Comparison of ENCODE assay signal across 1 cellular context in the genomic region with DNA sequence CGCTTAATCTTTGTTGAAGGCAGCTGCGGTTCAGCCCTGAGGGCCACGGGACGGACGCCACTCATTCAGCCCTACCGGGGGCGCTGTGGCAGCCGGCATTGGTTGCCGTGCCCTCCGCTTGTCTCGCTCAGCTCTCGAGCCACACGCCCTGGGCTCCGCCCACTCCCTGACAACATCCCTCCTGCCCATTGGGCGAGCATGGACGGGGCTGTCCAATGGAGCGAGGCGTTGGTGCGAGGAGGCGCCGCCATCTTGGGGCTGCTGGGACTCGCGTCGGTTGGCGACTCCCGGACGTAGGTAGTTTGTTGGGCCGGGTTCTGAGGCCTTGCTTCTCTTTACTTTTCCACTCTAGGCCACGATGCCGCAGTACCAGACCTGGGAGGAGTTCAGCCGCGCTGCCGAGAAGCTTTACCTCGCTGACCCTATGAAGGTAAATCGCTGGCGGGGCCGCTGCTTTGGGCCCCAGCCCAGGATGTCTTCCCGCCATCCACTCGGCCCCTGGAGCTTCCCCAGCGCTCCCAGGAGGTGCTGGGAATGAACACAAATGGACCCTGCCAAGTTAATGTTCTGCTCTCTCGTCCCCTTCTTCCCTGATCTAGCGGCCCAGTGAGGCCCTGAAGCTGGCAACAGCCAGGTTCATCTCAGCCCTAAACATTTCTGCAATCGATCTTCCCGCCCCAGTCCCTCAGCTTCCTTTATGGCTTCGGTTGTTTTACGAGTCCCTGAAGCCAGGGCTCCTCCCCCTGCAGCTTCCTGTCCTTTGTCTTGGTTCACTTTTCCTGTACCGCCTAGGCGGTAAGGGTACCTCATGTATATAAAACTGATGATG.
A peak's percentile ranks its signal among the peaks of the same experiment; 100 is the strongest.
TF ChIP-seq lines count a peak whose summit lies in the region.

Gene SRP9, plus strand, starts transcription at position 244 of the 829 bp plus-strand sequence. Its CDS starts 115 bp downstream, at position 359.

TF ChIP-seq in HepG2, 621 proteins besides CTCF, POLR2A, EP300 and RAD21 (continued from another document and continues in another):
- TF ChIP-seq NFKB2 (CRISPR knock-in tag; IDR thresholded peaks at IDR 0.05; ENCODE audit: borderline replicate concordance) (peak; percentile 35; the same call in 1 of the 2 replicates), ZNF468 (CRISPR knock-in tag; IDR thresholded peaks at IDR 0.05) (no peak), ZNF614 (CRISPR knock-in tag; IDR thresholded peaks at IDR 0.05; ENCODE audit: borderline replicate concordance) (no peak; the same call in 1 of the 2 replicates), HDAC2 (CRISPR knock-in tag; IDR thresholded peaks at IDR 0.05) (peak; percentile 42; the same call in 1 of the 2 replicates), HOXA9 (CRISPR knock-in tag; IDR thresholded peaks at IDR 0.05; ENCODE audit: borderline replicate concordance) (no peak), MLX (CRISPR knock-in tag; IDR thresholded peaks at IDR 0.05) (no peak), PPARG (CRISPR knock-in tag; conservative IDR thresholded peaks at IDR 0.05) (no peak), ZNF674 (CRISPR knock-in tag; IDR thresholded peaks at IDR 0.05; ENCODE audit: low read depth) (peak; percentile 61; the same call in 1 of the 2 replicates), JUNB (CRISPR knock-in tag; IDR thresholded peaks at IDR 0.05; ENCODE audit: borderline replicate concordance) (no peak), KLF13 (CRISPR knock-in tag; IDR thresholded peaks at IDR 0.05) (no peak), ZNF792 (CRISPR knock-in tag; IDR thresholded peaks at IDR 0.05) (peak; percentile 79; the same call in 1 of the 2 replicates), ZNF282 (IDR thresholded peaks at IDR 0.05; ENCODE audit: partially characterized antibody) (no peak), KIAA2018 (CRISPR knock-in tag; IDR thresholded peaks at IDR 0.05; ENCODE audit: borderline replicate concordance) (no peak), FOXO1 (CRISPR knock-in tag; IDR thresholded peaks at IDR 0.05) (peak; percentile 58; the same call in 1 of the 2 replicates), ZNF12 (CRISPR knock-in tag; IDR thresholded peaks at IDR 0.05) (peak; percentile 21; the same call in 1 of the 2 replicates), SATB2 (CRISPR knock-in tag; IDR thresholded peaks at IDR 0.05) (no peak), GATA4 (IDR thresholded peaks at IDR 0.05; ENCODE audit: borderline replicate concordance, low read depth) (no peak), SALL2 (CRISPR knock-in tag; IDR thresholded peaks at IDR 0.05) (no peak), ZKSCAN1 (IDR thresholded peaks at IDR 0.05; ENCODE audit: low read length) (no peak), SALL1 (CRISPR knock-in tag; IDR thresholded peaks at IDR 0.05) (peak; percentile 55; the same call in 1 of the 2 replicates), CREB3 (CRISPR knock-in tag; IDR thresholded peaks at IDR 0.05) (no peak), ZNF230 (CRISPR knock-in tag; IDR thresholded peaks at IDR 0.05) (peak; percentile 85; the same call in 1 of the 2 replicates), NCOA2 (CRISPR knock-in tag; IDR thresholded peaks at IDR 0.05) (peak; percentile 52; the same call in 1 of the 2 replicates), ARNT2 (CRISPR knock-in tag; IDR thresholded peaks at IDR 0.05; ENCODE audit: low read depth) (no peak; the same call in 1 of the 2 replicates), ZNF580 (CRISPR knock-in tag; IDR thresholded peaks at IDR 0.05; ENCODE audit: borderline replicate concordance, low read depth) (peak; percentile 88), ZMAT3 (CRISPR knock-in tag; conservative IDR thresholded peaks at IDR 0.05) (peak; percentile 58; the same call in 1 of the 2 replicates), ETV6 (CRISPR knock-in tag; conservative IDR thresholded peaks at IDR 0.05) (no peak), NR0B2 (CRISPR knock-in tag; IDR thresholded peaks at IDR 0.05) (no peak), SNRNP70 (IDR thresholded peaks at IDR 0.05; ENCODE audit: low read depth, low read length) (no peak), ATF1 (CRISPR knock-in tag; IDR thresholded peaks at IDR 0.05) (peak; percentile 50; the same call in 1 of the 2 replicates), MIXL1 (CRISPR knock-in tag; IDR thresholded peaks at IDR 0.05) (no peak)
- TF ChIP-seq, protein P1, sequence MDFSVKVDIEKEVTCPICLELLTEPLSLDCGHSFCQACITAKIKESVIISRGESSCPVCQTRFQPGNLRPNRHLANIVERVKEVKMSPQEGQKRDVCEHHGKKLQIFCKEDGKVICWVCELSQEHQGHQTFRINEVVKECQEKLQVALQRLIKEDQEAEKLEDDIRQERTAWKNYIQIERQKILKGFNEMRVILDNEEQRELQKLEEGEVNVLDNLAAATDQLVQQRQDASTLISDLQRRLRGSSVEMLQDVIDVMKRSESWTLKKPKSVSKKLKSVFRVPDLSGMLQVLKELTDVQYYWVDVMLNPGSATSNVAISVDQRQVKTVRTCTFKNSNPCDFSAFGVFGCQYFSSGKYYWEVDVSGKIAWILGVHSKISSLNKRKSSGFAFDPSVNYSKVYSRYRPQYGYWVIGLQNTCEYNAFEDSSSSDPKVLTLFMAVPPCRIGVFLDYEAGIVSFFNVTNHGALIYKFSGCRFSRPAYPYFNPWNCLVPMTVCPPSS (IDR thresholded peaks at IDR 0.05) = no peak
- TF ChIP-seq, protein P2, sequence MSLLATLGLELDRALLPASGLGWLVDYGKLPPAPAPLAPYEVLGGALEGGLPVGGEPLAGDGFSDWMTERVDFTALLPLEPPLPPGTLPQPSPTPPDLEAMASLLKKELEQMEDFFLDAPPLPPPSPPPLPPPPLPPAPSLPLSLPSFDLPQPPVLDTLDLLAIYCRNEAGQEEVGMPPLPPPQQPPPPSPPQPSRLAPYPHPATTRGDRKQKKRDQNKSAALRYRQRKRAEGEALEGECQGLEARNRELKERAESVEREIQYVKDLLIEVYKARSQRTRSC (CRISPR knock-in tag; IDR thresholded peaks at IDR 0.05; ENCODE audit: low read depth) = no peak
- TF ChIP-seq, protein P3, sequence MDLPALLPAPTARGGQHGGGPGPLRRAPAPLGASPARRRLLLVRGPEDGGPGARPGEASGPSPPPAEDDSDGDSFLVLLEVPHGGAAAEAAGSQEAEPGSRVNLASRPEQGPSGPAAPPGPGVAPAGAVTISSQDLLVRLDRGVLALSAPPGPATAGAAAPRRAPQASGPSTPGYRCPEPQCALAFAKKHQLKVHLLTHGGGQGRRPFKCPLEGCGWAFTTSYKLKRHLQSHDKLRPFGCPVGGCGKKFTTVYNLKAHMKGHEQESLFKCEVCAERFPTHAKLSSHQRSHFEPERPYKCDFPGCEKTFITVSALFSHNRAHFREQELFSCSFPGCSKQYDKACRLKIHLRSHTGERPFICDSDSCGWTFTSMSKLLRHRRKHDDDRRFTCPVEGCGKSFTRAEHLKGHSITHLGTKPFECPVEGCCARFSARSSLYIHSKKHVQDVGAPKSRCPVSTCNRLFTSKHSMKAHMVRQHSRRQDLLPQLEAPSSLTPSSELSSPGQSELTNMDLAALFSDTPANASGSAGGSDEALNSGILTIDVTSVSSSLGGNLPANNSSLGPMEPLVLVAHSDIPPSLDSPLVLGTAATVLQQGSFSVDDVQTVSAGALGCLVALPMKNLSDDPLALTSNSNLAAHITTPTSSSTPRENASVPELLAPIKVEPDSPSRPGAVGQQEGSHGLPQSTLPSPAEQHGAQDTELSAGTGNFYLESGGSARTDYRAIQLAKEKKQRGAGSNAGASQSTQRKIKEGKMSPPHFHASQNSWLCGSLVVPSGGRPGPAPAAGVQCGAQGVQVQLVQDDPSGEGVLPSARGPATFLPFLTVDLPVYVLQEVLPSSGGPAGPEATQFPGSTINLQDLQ (CRISPR knock-in tag; IDR thresholded peaks at IDR 0.05) = no peak
- TF ChIP-seq, protein P4, sequence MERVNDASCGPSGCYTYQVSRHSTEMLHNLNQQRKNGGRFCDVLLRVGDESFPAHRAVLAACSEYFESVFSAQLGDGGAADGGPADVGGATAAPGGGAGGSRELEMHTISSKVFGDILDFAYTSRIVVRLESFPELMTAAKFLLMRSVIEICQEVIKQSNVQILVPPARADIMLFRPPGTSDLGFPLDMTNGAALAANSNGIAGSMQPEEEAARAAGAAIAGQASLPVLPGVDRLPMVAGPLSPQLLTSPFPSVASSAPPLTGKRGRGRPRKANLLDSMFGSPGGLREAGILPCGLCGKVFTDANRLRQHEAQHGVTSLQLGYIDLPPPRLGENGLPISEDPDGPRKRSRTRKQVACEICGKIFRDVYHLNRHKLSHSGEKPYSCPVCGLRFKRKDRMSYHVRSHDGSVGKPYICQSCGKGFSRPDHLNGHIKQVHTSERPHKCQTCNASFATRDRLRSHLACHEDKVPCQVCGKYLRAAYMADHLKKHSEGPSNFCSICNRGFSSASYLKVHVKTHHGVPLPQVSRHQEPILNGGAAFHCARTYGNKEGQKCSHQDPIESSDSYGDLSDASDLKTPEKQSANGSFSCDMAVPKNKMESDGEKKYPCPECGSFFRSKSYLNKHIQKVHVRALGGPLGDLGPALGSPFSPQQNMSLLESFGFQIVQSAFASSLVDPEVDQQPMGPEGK (CRISPR knock-in tag; IDR thresholded peaks at IDR 0.05) = no peak; the same call in 1 of the 2 replicates
- TF ChIP-seq, protein P5, sequence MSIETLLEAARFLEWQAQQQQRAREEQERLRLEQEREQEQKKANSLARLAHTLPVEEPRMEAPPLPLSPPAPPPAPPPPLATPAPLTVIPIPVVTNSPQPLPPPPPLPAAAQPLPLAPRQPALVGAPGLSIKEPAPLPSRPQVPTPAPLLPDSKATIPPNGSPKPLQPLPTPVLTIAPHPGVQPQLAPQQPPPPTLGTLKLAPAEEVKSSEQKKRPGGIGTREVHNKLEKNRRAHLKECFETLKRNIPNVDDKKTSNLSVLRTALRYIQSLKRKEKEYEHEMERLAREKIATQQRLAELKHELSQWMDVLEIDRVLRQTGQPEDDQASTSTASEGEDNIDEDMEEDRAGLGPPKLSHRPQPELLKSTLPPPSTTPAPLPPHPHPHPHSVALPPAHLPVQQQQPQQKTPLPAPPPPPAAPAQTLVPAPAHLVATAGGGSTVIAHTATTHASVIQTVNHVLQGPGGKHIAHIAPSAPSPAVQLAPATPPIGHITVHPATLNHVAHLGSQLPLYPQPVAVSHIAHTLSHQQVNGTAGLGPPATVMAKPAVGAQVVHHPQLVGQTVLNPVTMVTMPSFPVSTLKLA (IDR thresholded peaks at IDR 0.05) = peak; percentile 54
